In the genomic region with DNA sequence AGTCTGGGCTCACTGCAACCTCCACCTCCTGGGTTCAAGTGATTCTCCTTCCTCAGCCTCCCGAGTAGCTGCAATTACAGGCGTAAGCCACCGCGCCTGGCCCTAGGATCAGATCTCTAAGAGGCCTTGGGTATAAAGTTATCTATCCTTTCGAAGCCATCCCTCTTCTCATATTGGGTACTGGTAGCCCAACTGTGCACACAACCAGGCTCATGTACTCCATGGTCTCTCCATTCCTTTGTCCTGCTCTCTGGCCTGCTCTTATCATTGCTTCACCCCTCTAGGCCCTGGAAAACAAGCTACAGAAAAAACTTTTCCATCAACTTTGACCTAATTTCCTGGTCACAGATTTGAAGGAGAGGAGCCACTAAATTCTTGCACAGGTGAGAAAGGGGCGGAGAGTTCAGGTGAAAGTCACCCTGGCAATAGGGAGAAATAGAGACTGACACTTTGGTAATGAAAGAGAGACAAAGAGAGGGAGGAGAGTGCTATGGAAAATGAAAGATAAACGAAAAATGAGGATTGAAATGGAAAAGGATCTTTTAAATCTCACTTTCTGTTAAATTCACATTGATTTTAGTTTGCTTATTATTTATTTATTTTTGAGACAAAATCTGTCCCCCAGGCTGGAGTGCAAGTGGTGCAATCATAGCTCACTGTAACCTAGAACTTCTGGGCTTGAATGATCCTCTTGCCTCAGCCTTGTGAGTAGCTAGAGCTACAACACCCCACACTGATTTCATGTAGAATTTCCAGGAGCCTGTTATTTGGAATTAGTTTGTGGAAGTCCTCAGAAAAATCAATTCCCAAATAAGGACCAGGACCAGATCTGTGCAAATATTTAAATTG, we compare ENCODE assay signal across 9 cellular contexts. TPM values are rescaled to one million over a fixed set of nuclear protein-coding genes. Genes with fewer than 3 reads are reported as not detected.
DNase-seq lines count a peak whose midpoint lies in the region; ATAC-seq and TF ChIP-seq lines count a peak whose summit lies in the region.
"Had no signal": no experiment of that assay in that cellular context is flagged by ENCODE, and none has a peak within 500 bp of the region (broad histone marks: within the 10 kb centered on the region; RNA-seq: fewer than 3 reads in every experiment).

No MANE protein-coding gene starts in this region.

- H3K27ac Mint-ChIP-seq in CD4-positive, alpha-beta T cell = peak overlapping the region; percentile 95
- H3K27ac Mint-ChIP-seq in naive thymus-derived CD8-positive, alpha-beta T cell = peak overlapping the region; percentile 20 to 99 (median 90)

- H3K79me2 ChIP-seq in OCI-LY7 (ENCODE audit: insufficient read depth, low read depth, low read length) = peaks cover 11% of the 10 kb centered on the region; the same call in 1 of the 2 replicates

- no peaks in the 10 kb centered on the region for H3K9me3 Mint-ChIP-seq in CD4-positive, alpha-beta T cell
- peaks cover 0 to 4% (median 0%) of the 10 kb centered on the region in 9 donors for H3K9me3 Mint-ChIP-seq in naive thymus-derived CD8-positive, alpha-beta T cell

- no peak overlapping the region for H2AFZ ChIP-seq in OCI-LY7 (ENCODE audit: low read length)

- no peaks in the 10 kb centered on the region for H3K9me3 ChIP-seq in CD4-positive, alpha-beta T cell (ENCODE audit: control insufficient read depth, low read length)
- H3K9me3 ChIP-seq in ectodermal cell (ENCODE audit: control insufficient read depth, low read length) (no peaks in the 10 kb centered on the region), OCI-LY7 (ENCODE audit: low read length) (no peaks in the 10 kb centered on the region)

- H3K36me3 ChIP-seq in ectodermal cell (ENCODE audit: control insufficient read depth, insufficient read depth, low read length) (peaks cover 24% of the 10 kb centered on the region), OCI-LY7 (ENCODE audit: insufficient read depth, low read length) (peaks cover 38% of the 10 kb centered on the region)

- no peaks in the 10 kb centered on the region for H3K27me3 ChIP-seq in CD4-positive, alpha-beta T cell (ENCODE audit: control insufficient read depth, insufficient read depth, low read length)
- no peaks in the 10 kb centered on the region for H3K27me3 ChIP-seq in ectodermal cell (ENCODE audit: control insufficient read depth, insufficient read depth, low read length, poor library complexity, severe bottlenecking)

- WGBS in ectodermal cell, 2 experiments = 92 to 93% methylated on average over 7 of the region's 7 CpGs

- no TSS peak for BruUV-seq in OCI-LY7 (replicated peaks; lab: Mats Ljungman, UMichigan)

- H3K4me2 ChIP-seq in OCI-LY7 (ENCODE audit: low read length) = no peak overlapping the region

- peaks cover 41% of the 10 kb centered on the region for H3K36me3 Mint-ChIP-seq in CD4-positive, alpha-beta T cell (ENCODE audit: low read depth)
- peaks cover 34 to 44% (median 41%) of the 10 kb centered on the region in 3 donors for H3K36me3 Mint-ChIP-seq in naive thymus-derived CD8-positive, alpha-beta T cell

- H3K27me3 Mint-ChIP-seq in CD4-positive, alpha-beta T cell = no peaks in the 10 kb centered on the region
- no peaks in the 10 kb centered on the region for H3K27me3 Mint-ChIP-seq in naive thymus-derived CD8-positive, alpha-beta T cell

- no peak overlapping the region for H3K27ac ChIP-seq in CD4-positive, alpha-beta T cell (ENCODE audit: low read depth, low read length)
- H3K27ac ChIP-seq in ectodermal cell (ENCODE audit: insufficient read depth, low read depth, low read length, poor library complexity, severe bottlenecking) (peak overlapping the region; percentile 29), OCI-LY7 (ENCODE audit: low read depth, low read length, poor library complexity, severe bottlenecking) (no peak overlapping the region)

- TF ChIP-seq CTCF in CD4-positive, alpha-beta T cell (IDR thresholded peaks at IDR 0.05) = no peak
- no peak for TF ChIP-seq CTCF in OCI-LY7 (conservative IDR thresholded peaks at IDR 0.05; ENCODE audit: low read length)

- no peaks in the 10 kb centered on the region for H3K9me2 ChIP-seq in OCI-LY7 (ENCODE audit: insufficient read depth, low read length)

- POLR2A ChIA-PET in CD4-positive, alpha-beta T cell (lab: Charles Lee) = interaction anchor here (0.6 to 11.8 kb wide), 10 partner anchors 7 to 145 kb away, joined by 3 to 625 read pairs (median 18); a partner anchor contains a TSS
- POLR2A ChIA-PET in naive thymus-derived CD8-positive, alpha-beta T cell (lab: Charles Lee) = interaction anchor here (1.5 to 30.6 kb wide), 5 partner anchors 3 to 63 kb away, joined by 6 to 1573 read pairs (median 462); a partner anchor contains a TSS
- POLR2A ChIA-PET in OCI-LY7 (lab: Charles Lee) = interaction anchor here (0.5 to 8.3 kb wide), 4 partner anchors 8 to 42 kb away, joined by 4 to 67 read pairs (median 6); no protein-coding TSS in a partner anchor

- intact Hi-C loops in CD4-positive, alpha-beta T cell (cut with DNase I, micrococcal nuclease) = no loop called here
- intact Hi-C loops in OCI-LY7 (cut with micrococcal nuclease; ENCODE audit: unreplicated experiment) = no loop called here

- peaks cover 64% of the 10 kb centered on the region for H3K4me1 Mint-ChIP-seq in CD4-positive, alpha-beta T cell (ENCODE audit: low read depth)
- H3K4me1 Mint-ChIP-seq in naive thymus-derived CD8-positive, alpha-beta T cell = peaks cover 35 to 82% (median 67%) of the 10 kb centered on the region in 4 donors

- peak overlapping the region; percentile 49 for H3K4me3 Mint-ChIP-seq in CD4-positive, alpha-beta T cell
- H3K4me3 Mint-ChIP-seq in naive thymus-derived CD8-positive, alpha-beta T cell = peak overlapping the region in 8 of 10 donors; percentile 29 to 99 (median 77)

- no peaks in the 10 kb centered on the region for H4K20me1 ChIP-seq in OCI-LY7 (ENCODE audit: insufficient read depth, low read length)

- CTCF ChIA-PET in CD4-positive, alpha-beta T cell (lab: Charles Lee) = interaction anchor here (0.5 to 2.5 kb wide), 2 partner anchors 12 to 24 kb away, joined by 3 to 10 read pairs; no protein-coding TSS in a partner anchor
- CTCF ChIA-PET in OCI-LY7 (lab: Charles Lee; ENCODE audit: unreplicated experiment) = no interaction called here

- H3K4me1 ChIP-seq in ectodermal cell (ENCODE audit: control insufficient read depth, insufficient read depth, low read length) (peaks cover 15% of the 10 kb centered on the region), OCI-LY7 (ENCODE audit: insufficient read depth, low read length, poor library complexity, severe bottlenecking) (peaks cover 35% of the 10 kb centered on the region)

- no peak for DNase-seq in CD4-positive, alpha-beta T cell
- DNase-seq in NCI-H345 (lab: John Stamatoyannopoulos, UW) = peak; percentile 61
- no peak for DNase-seq in naive thymus-derived CD8-positive, alpha-beta T cell
- DNase-seq in OCI-LY7 (ENCODE audit: low spot score) = no peak
- DNase-seq in Ammon's horn (ENCODE audit: low spot score) = no peak
- no peak for DNase-seq in NCI-H510A (lab: John Stamatoyannopoulos, UW)

- ATAC-seq in CD4-positive, alpha-beta T cell (ENCODE audit: poor library complexity) = no peak
- ATAC-seq in naive thymus-derived CD8-positive, alpha-beta T cell = peak in 1 of 2 donors; percentile 4
- no peak for ATAC-seq in HG03139 (IDR thresholded peaks at IDR 0.05; ENCODE audit: unreplicated experiment)

- H3K4me3 ChIP-seq in ectodermal cell (ENCODE audit: insufficient read depth, low read depth, low read length) (no peak overlapping the region), OCI-LY7 (ENCODE audit: low read depth, low read length, poor library complexity, severe bottlenecking) (no peak overlapping the region)

RNA-seq across cellular contexts. Expression of a gene that starts 5.9 kb away (rescaled TPM):
- 1,000 to 10,000 TPM; 1,317 to 1,358 TPM for total RNA-seq in CD4-positive, alpha-beta T cell
- polyA plus RNA-seq in ectodermal cell (2013, experiment 1 of 4) = 159 TPM
- 92.6 TPM for polyA plus RNA-seq in ectodermal cell (2013, experiment 2 of 4)
- 99.9 TPM for polyA plus RNA-seq in ectodermal cell (2013, experiment 3 of 4)
- polyA plus RNA-seq in ectodermal cell (2013, experiment 4 of 4) = 140 TPM
- 100 to 1,000 TPM; 836 to 848 TPM for total RNA-seq in naive thymus-derived CD8-positive, alpha-beta T cell
- polyA plus RNA-seq in naive thymus-derived CD8-positive, alpha-beta T cell = 1,000 to 10,000 TPM; 4,009 to 5,114 (median 5,016) TPM
- total RNA-seq in OCI-LY7 (2014; rRNA removed; shearing (Covaris generic)) = 99.9 and 144 TPM in 2 replicates
- 50.3 and 76.8 TPM in 2 replicates for total RNA-seq in OCI-LY7 (2022)

RNA-seq across cellular contexts. Expression of a gene that starts 26.0 kb away (rescaled TPM):
- total RNA-seq in CD4-positive, alpha-beta T cell = 10 to 100 TPM; 17.2 to 17.8 TPM
- polyA plus RNA-seq in ectodermal cell (2013, experiment 1 of 4) = 18.3 TPM
- 16.4 TPM for polyA plus RNA-seq in ectodermal cell (2013, experiment 2 of 4)
- 22.1 TPM for polyA plus RNA-seq in ectodermal cell (2013, experiment 3 of 4)
- 22.3 TPM for polyA plus RNA-seq in ectodermal cell (2013, experiment 4 of 4)
- total RNA-seq in naive thymus-derived CD8-positive, alpha-beta T cell = 10 to 100 TPM; 32.5 to 34.4 TPM
- 100 to 1,000 TPM in 1 of 3 donors, 10 to 100 TPM in 2; 98.4 to 101 (median 98.6) TPM for polyA plus RNA-seq in naive thymus-derived CD8-positive, alpha-beta T cell
- 19.8 and 29.8 TPM in 2 replicates for total RNA-seq in OCI-LY7 (2014; rRNA removed; shearing (Covaris generic))
- 27.3 and 30.7 TPM in 2 replicates for total RNA-seq in OCI-LY7 (2022)

RNA-seq across cellular contexts. Expression of a gene that starts 26.1 kb away (rescaled TPM):
- under 1 TPM; 0.42 to 0.47 TPM for total RNA-seq in CD4-positive, alpha-beta T cell
- polyA plus RNA-seq in ectodermal cell (2013, experiment 1 of 4) = 0.52 TPM
- 0.37 TPM for polyA plus RNA-seq in ectodermal cell (2013, experiment 2 of 4)
- 0.43 TPM for polyA plus RNA-seq in ectodermal cell (2013, experiment 3 of 4)
- 0.28 TPM for polyA plus RNA-seq in ectodermal cell (2013, experiment 4 of 4)
- total RNA-seq in naive thymus-derived CD8-positive, alpha-beta T cell = 1 to 10 TPM in 1 of 2 experiments, under 1 TPM in 1; 0.96 to 1.6 TPM
- under 1 TPM; 0.12 to 0.38 (median 0.25) TPM for polyA plus RNA-seq in naive thymus-derived CD8-positive, alpha-beta T cell
- 0.62 and 1.9 TPM in 2 replicates for total RNA-seq in OCI-LY7 (2014; rRNA removed; shearing (Covaris generic))
- total RNA-seq in OCI-LY7 (2022) = 4.5 and 4.8 TPM in 2 replicates

RNA-seq across cellular contexts. Expression of a gene that starts 31.1 kb away (rescaled TPM):
- not detected for total RNA-seq in CD4-positive, alpha-beta T cell
- polyA plus RNA-seq in ectodermal cell (2013, experiment 1 of 4) = not detected
- not detected for polyA plus RNA-seq in ectodermal cell (2013, experiment 2 of 4)
- not detected for polyA plus RNA-seq in ectodermal cell (2013, experiment 3 of 4)
- not detected for polyA plus RNA-seq in ectodermal cell (2013, experiment 4 of 4)
- not detected for total RNA-seq in naive thymus-derived CD8-positive, alpha-beta T cell
- polyA plus RNA-seq in naive thymus-derived CD8-positive, alpha-beta T cell = not detected
- not detected in 2 replicates for total RNA-seq in OCI-LY7 (2014; rRNA removed; shearing (Covaris generic))
- total RNA-seq in OCI-LY7 (2022) = not detected in 2 replicates
- total RNA-seq: T-helper 1 cell treated with Interleukin-12 subunit alpha and Interleukin-12 subunit beta and Interleukin-4 antibody, amounts not matched to agents 30 ng/mL and 1 ng/mL, for 36 hours had no signal

RNA-seq across cellular contexts. Expression of a gene that starts 32.7 kb away (rescaled TPM):
- total RNA-seq in CD4-positive, alpha-beta T cell = 10 to 100 TPM; 21.4 to 21.5 TPM
- polyA plus RNA-seq in ectodermal cell (2013, experiment 1 of 4) = 13.3 TPM
- 9.4 TPM for polyA plus RNA-seq in ectodermal cell (2013, experiment 2 of 4)
- 7.8 TPM for polyA plus RNA-seq in ectodermal cell (2013, experiment 3 of 4)
- polyA plus RNA-seq in ectodermal cell (2013, experiment 4 of 4) = 9.4 TPM
- total RNA-seq in naive thymus-derived CD8-positive, alpha-beta T cell = 10 to 100 TPM; 54.6 to 59.4 TPM
- polyA plus RNA-seq in naive thymus-derived CD8-positive, alpha-beta T cell = 10 to 100 TPM; 26.3 to 31.7 (median 29.3) TPM
- total RNA-seq in OCI-LY7 (2014; rRNA removed; shearing (Covaris generic)) = 10.2 and 11.6 TPM in 2 replicates
- total RNA-seq in OCI-LY7 (2022) = 26.3 and 31.8 TPM in 2 replicates

Comparison
In these comparisons a context has a peak if more than half of its experiments do, and no peak if none do; other contexts are left out.
1. RNA of a gene that starts 5.9 kb away (total RNA-seq): 1,317 to 1,358 TPM in CD4-positive, alpha-beta T cell and 836 to 848 TPM in naive thymus-derived CD8-positive, alpha-beta T cell; 50.3 to 144 TPM in OCI-LY7; every median in the first group is over 4 times any median in the second.